ENCODE assay signal across 21 cellular contexts in the genomic region with DNA sequence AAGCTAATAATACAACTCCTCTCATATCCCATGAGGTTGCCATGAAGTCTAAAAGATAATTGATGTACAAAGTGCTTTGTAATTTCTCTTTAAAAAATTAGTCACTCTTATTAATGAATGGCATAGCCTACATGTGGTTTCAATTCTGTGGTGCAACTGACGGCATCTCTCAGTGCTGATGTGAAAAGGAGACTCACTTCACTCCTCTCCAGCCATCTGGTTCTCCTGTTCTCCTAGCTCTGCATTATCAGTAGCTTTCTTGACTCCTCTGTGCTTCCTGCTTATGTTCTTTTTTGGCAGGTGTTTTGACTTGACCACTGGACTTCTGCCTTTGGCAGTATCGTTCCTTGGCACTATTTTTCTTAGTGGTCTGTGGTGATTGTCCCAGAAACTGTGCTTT.
DNase-seq lines count a peak whose midpoint lies in the region; ATAC-seq and TF ChIP-seq lines count a peak whose summit lies in the region.
"Had no signal": no experiment of that assay in that cellular context is flagged by ENCODE, and none has a peak within 500 bp of the region (broad histone marks: within the 10 kb centered on the region; RNA-seq: fewer than 3 reads in every experiment).

No MANE protein-coding gene starts in this region.

- DNase-seq in GM23248 (peak; percentile 64), SK-N-SH (no peak), fibroblast of mammary gland (ENCODE audit: low read depth) (peak; percentile 93), type B pancreatic cell (ENCODE audit: extremely low spot score, unreplicated experiment) (no peak), NCI-H1436 treated with DMSO at 0.1 percent for 48 hours (lab: John Stamatoyannopoulos, UW) (no peak)
- no peak for DNase-seq in activated CD8-positive, alpha-beta memory T cell treated with anti-CD3 and anti-CD28 coated beads, Interleukin-2, amount 50 U/mL, for 4 hours
- DNase-seq: ACHN; BE2C; CD4-positive, alpha-beta T cell; DMS53; Karpas-422; MM.1S; NCI-H1105; NCI-H187; NCI-H446; NCI-H69; NK-92 treated with Interleukin-12 subunit alpha and Interleukin-12 subunit beta, amount 100 ng/mL, for 24 hours; SJCRH30; SW 1271 had no signal

- no peaks in the 10 kb centered on the region for H3K36me3 ChIP-seq in GM23248 (ENCODE audit: low read depth)
- H3K36me3 ChIP-seq in SK-N-SH (replicated peaks in 1 of 2; ENCODE audit: control insufficient read depth in 1 of 2, insufficient read depth in 2 of 2, low read length in 1 of 2) = no peaks in the 10 kb centered on the region
- H3K36me3 ChIP-seq: BE2C, SJCRH30 had no signal

- H3K4me3 ChIP-seq in GM23248 (no peak overlapping the region), SK-N-SH (ENCODE audit: low read depth in 2 of 2, low read length in 1 of 2) (no peak overlapping the region), fibroblast of mammary gland (ENCODE audit: control insufficient read depth, low read depth, low read length) (no peak overlapping the region)
- H3K4me3 ChIP-seq: SJCRH30 had no signal

- H3K27me3 Mint-ChIP-seq in type B pancreatic cell = no peaks in the 10 kb centered on the region
- H3K27me3 Mint-ChIP-seq: CD4-positive, alpha-beta T cell had no signal

- TF ChIP-seq RAD21 in SK-N-SH (IDR thresholded peaks at IDR 0.05; ENCODE audit: low read length) = no peak

- H3K4me3 Mint-ChIP-seq in type B pancreatic cell = no peak overlapping the region
- H3K4me3 Mint-ChIP-seq: CD4-positive, alpha-beta T cell had no signal

- H3K27me3 ChIP-seq in GM23248 (replicated peaks; ENCODE audit: insufficient read depth) = no peaks in the 10 kb centered on the region
- no peaks in the 10 kb centered on the region for H3K27me3 ChIP-seq in SK-N-SH (ENCODE audit: insufficient read depth)
- H3K27me3 ChIP-seq: BE2C, SJCRH30 had no signal

- H3K9me3 ChIP-seq in GM23248 (ENCODE audit: low read depth) (no peaks in the 10 kb centered on the region), SK-N-SH (no peaks in the 10 kb centered on the region)
- H3K9me3 ChIP-seq: BE2C, SJCRH30 had no signal

- no peaks in the 10 kb centered on the region for H3K79me2 ChIP-seq in GM23248 (ENCODE audit: insufficient read depth)
- no peaks in the 10 kb centered on the region for H3K79me2 ChIP-seq in SK-N-SH (ENCODE audit: insufficient read depth)

- 13 to 22% methylated on average over 2 of the region's 2 CpGs for WGBS in GM23248 (ENCODE audit: low coverage in 1 of 2, low lambda C conversion rate in 2 of 2, missing lambda C conversion rate in 2 of 2), 2 experiments
- WGBS in SK-N-SH (ENCODE audit: low lambda C conversion rate) = 40% methylated on average over 2 of the region's 2 CpGs

- H3K4me1 Mint-ChIP-seq in type B pancreatic cell (ENCODE audit: unreplicated experiment) = peaks cover 38% of the 10 kb centered on the region

- peaks cover 14% of the 10 kb centered on the region; the same call in 1 of the 2 replicates for H3F3A ChIP-seq in GM23248 (ENCODE audit: insufficient read depth)
- peaks cover 7% of the 10 kb centered on the region for H3F3A ChIP-seq in SK-N-SH (replicated peaks; ENCODE audit: insufficient read depth)

- H3K27ac Mint-ChIP-seq in type B pancreatic cell = peak overlapping the region; percentile 25
- H3K27ac Mint-ChIP-seq: CD4-positive, alpha-beta T cell had no signal

- ATAC-seq in HG02885 (IDR thresholded peaks at IDR 0.05; ENCODE audit: poor library complexity, unreplicated experiment) = no peak
- ATAC-seq: HCT116 had no signal

- TF ChIP-seq CTCF in SK-N-SH (IDR thresholded peaks at IDR 0.05) (no peak), fibroblast of mammary gland (conservative IDR thresholded peaks at IDR 0.05; ENCODE audit: control insufficient read depth, insufficient read depth, low read depth, low read length) (no peak), type B pancreatic cell (conservative IDR thresholded peaks at IDR 0.05) (no peak)

- no peak overlapping the region for H3K4me2 ChIP-seq in GM23248 (ENCODE audit: unreplicated experiment)
- H3K4me2 ChIP-seq in SK-N-SH = no peak overlapping the region

- H3K9ac ChIP-seq in GM23248 (no peak overlapping the region), SK-N-SH (no peak overlapping the region)

- POLR2A ChIA-PET in SK-N-SH (lab: Yijun Ruan, JAX) = interaction anchor here (0.6 kb wide), 1 partner anchor 37 kb away, joined by 4 read pairs; no protein-coding TSS in a partner anchor

- H4K20me1 ChIP-seq in GM23248 (ENCODE audit: insufficient read depth) = no peaks in the 10 kb centered on the region
- no peaks in the 10 kb centered on the region for H4K20me1 ChIP-seq in SK-N-SH (ENCODE audit: insufficient read depth)

- H3K9me2 ChIP-seq in GM23248 (ENCODE audit: insufficient read depth) (no peaks in the 10 kb centered on the region), SK-N-SH (no peaks in the 10 kb centered on the region)

- TF ChIP-seq EP300 in SK-N-SH (IDR thresholded peaks at IDR 0.05; ENCODE audit: borderline replicate concordance in 1 of 2, low read depth in 1 of 2, low read length in 1 of 2) = no peak; a peak in 1 of 4 replicates

- CTCF ChIA-PET in SK-N-SH (lab: Yijun Ruan, JAX) = interaction anchor here (1.5 to 1.6 kb wide), 3 partner anchors 10 to 60 kb away, joined by 3 to 5 read pairs (median 4); no protein-coding TSS in a partner anchor

- H2AFZ ChIP-seq in GM23248 (no peak overlapping the region), SK-N-SH (ENCODE audit: low read depth) (no peak overlapping the region)

- H3K27ac ChIP-seq in GM23248 (no peak overlapping the region), SK-N-SH (ENCODE audit: low read depth in 2 of 2, low read length in 1 of 2) (peak overlapping the region in 1 of 2 experiments; percentile 11; a peak in 2 of 4 replicates)
- H3K27ac ChIP-seq: SJCRH30 had no signal

- peaks cover 9% of the 10 kb centered on the region for H3K4me1 ChIP-seq in GM23248 (ENCODE audit: insufficient read depth)
- peaks cover 0 to 11% of the 10 kb centered on the region in 2 experiments; a peak in 3 of 4 replicates for H3K4me1 ChIP-seq in SK-N-SH (ENCODE audit: control insufficient read depth in 1 of 2, insufficient read depth in 2 of 2, low read depth in 1 of 2, low read length in 1 of 2)

- H3K9me3 Mint-ChIP-seq in type B pancreatic cell = no peaks in the 10 kb centered on the region
- H3K9me3 Mint-ChIP-seq: CD4-positive, alpha-beta T cell had no signal

- H3K36me3 Mint-ChIP-seq in type B pancreatic cell = peaks cover 19% of the 10 kb centered on the region

- in situ Hi-C loops in GM23248 (cut with MboI) = no loop called here

TF ChIP-seq in SK-N-SH, 30 proteins besides CTCF, POLR2A, EP300 and RAD21:
- peak; percentile 30; the same call in 1 of the 2 replicates for TF ChIP-seq RCOR1 (IDR thresholded peaks at IDR 0.05; ENCODE audit: low read length)
- no peak for TF ChIP-seq SMC3 (IDR thresholded peaks at IDR 0.05; ENCODE audit: low read depth, low read length)
- peak; percentile 81 for TF ChIP-seq TCF12 (IDR thresholded peaks at IDR 0.05)
- TF ChIP-seq, protein P1, sequence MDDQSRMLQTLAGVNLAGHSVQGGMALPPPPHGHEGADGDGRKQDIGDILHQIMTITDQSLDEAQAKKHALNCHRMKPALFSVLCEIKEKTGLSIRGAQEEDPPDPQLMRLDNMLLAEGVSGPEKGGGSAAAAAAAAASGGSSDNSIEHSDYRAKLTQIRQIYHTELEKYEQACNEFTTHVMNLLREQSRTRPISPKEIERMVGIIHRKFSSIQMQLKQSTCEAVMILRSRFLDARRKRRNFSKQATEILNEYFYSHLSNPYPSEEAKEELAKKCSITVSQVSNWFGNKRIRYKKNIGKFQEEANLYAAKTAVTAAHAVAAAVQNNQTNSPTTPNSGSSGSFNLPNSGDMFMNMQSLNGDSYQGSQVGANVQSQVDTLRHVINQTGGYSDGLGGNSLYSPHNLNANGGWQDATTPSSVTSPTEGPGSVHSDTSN (IDR thresholded peaks at IDR 0.05) = no peak
- TF ChIP-seq NRF1 (IDR thresholded peaks at IDR 0.05; ENCODE audit: low read depth, low read length) = no peak
- TF ChIP-seq, protein P2, sequence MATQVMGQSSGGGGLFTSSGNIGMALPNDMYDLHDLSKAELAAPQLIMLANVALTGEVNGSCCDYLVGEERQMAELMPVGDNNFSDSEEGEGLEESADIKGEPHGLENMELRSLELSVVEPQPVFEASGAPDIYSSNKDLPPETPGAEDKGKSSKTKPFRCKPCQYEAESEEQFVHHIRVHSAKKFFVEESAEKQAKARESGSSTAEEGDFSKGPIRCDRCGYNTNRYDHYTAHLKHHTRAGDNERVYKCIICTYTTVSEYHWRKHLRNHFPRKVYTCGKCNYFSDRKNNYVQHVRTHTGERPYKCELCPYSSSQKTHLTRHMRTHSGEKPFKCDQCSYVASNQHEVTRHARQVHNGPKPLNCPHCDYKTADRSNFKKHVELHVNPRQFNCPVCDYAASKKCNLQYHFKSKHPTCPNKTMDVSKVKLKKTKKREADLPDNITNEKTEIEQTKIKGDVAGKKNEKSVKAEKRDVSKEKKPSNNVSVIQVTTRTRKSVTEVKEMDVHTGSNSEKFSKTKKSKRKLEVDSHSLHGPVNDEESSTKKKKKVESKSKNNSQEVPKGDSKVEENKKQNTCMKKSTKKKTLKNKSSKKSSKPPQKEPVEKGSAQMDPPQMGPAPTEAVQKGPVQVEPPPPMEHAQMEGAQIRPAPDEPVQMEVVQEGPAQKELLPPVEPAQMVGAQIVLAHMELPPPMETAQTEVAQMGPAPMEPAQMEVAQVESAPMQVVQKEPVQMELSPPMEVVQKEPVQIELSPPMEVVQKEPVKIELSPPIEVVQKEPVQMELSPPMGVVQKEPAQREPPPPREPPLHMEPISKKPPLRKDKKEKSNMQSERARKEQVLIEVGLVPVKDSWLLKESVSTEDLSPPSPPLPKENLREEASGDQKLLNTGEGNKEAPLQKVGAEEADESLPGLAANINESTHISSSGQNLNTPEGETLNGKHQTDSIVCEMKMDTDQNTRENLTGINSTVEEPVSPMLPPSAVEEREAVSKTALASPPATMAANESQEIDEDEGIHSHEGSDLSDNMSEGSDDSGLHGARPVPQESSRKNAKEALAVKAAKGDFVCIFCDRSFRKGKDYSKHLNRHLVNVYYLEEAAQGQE (IDR thresholded peaks at IDR 0.05; ENCODE audit: low read depth, low read length) = no peak

Comparison
In these comparisons a context has a peak if more than half of its experiments do, and no peak if none do; other contexts are left out.
1. DNase-seq: peak in GM23248 (single experiment) and fibroblast of mammary gland (single experiment); none in SK-N-SH (single experiment), type B pancreatic cell (single experiment), activated CD8-positive, alpha-beta memory T cell treated with anti-CD3 and anti-CD28 coated beads, Interleukin-2, amount 50 U/mL, for 4 hours (single experiment) and NCI-H1436 treated with DMSO at 0.1 percent for 48 hours (single experiment).